In genomic region chr1:205632374-205633169, GRCh38 we compare ENCODE assay signal across 8 cellular contexts. TPM values are rescaled to one million over a fixed set of nuclear protein-coding genes. Genes with fewer than 3 reads are reported as not detected.
DNase-seq lines count a peak whose midpoint lies in the region; ATAC-seq and TF ChIP-seq lines count a peak whose summit lies in the region.

No MANE protein-coding gene starts in this region.

- H3K27ac ChIP-seq in CD4-positive, CD25-positive, alpha-beta regulatory T cell (ENCODE audit: insufficient read depth, low read length, poor library complexity, severe bottlenecking) = peak overlapping the region; percentile 91
- peak overlapping the region; percentile 93 for H3K27ac ChIP-seq in OCI-LY3 (ENCODE audit: low read length)

- ATAC-seq in CD4-positive, CD25-positive, alpha-beta regulatory T cell (ENCODE audit: low read depth in 2 of 2) = no peak
- no peak for ATAC-seq in effector memory CD8-positive, alpha-beta T cell (replicated peaks)
- ATAC-seq in GM18502 (IDR thresholded peaks at IDR 0.05; ENCODE audit: poor library complexity, unreplicated experiment) = no peak

- H3K27me3 ChIP-seq in CD4-positive, CD25-positive, alpha-beta regulatory T cell (ENCODE audit: control insufficient read depth, insufficient read depth, low read length) = peaks cover 4% of the 10 kb centered on the region
- H3K27me3 ChIP-seq in OCI-LY3 (ENCODE audit: low read depth, low read length) (no peaks in the 10 kb centered on the region), neuron (ENCODE audit: insufficient read depth, low read length) (no peaks in the 10 kb centered on the region)

- H3K4me3 ChIP-seq in CD4-positive, CD25-positive, alpha-beta regulatory T cell (ENCODE audit: low read depth, low read length) = peak overlapping the region; percentile 72
- peak overlapping the region; percentile 90 for H3K4me3 ChIP-seq in OCI-LY3 (ENCODE audit: low read length)
- H3K4me3 ChIP-seq in neuron (ENCODE audit: low read length) = peak overlapping the region; percentile 75

- peaks cover 23% of the 10 kb centered on the region for H4K20me1 ChIP-seq in OCI-LY3 (ENCODE audit: insufficient read depth, low read length)

- peaks cover 3% of the 10 kb centered on the region for H3K36me3 ChIP-seq in CD4-positive, CD25-positive, alpha-beta regulatory T cell (ENCODE audit: control insufficient read depth, insufficient read depth, low read length)
- peaks cover 17% of the 10 kb centered on the region for H3K36me3 ChIP-seq in OCI-LY3 (replicated peaks; ENCODE audit: low read depth, low read length)
- H3K36me3 ChIP-seq in neuron (ENCODE audit: insufficient read depth, low read length) = no peaks in the 10 kb centered on the region

- peak in 1 of 3 donors; percentile 20 for DNase-seq in CD4-positive, CD25-positive, alpha-beta regulatory T cell
- no peak for DNase-seq in effector memory CD8-positive, alpha-beta T cell
- no peak for DNase-seq in stimulated activated naive CD4-positive, alpha-beta T cell (lab: John Stamatoyannopoulos, UW)
- DNase-seq in cerebellar cortex (ENCODE audit: low spot score) = no peak
- DNase-seq in stimulated activated CD4-positive, alpha-beta T cell treated with anti-CD3 and anti-CD28 coated beads, Interleukin-2, amount 100 ng/mL, for 48 hours = no peak

- peaks cover 40% of the 10 kb centered on the region for H3K4me1 ChIP-seq in CD4-positive, CD25-positive, alpha-beta regulatory T cell (ENCODE audit: control insufficient read depth, insufficient read depth, low read length, poor library complexity, severe bottlenecking)
- peaks cover 33% of the 10 kb centered on the region for H3K4me1 ChIP-seq in OCI-LY3 (ENCODE audit: low read length)
- peaks cover 27% of the 10 kb centered on the region for H3K4me1 ChIP-seq in neuron (ENCODE audit: insufficient read depth, low read length)

- peaks cover 35% of the 10 kb centered on the region for H3K79me2 ChIP-seq in OCI-LY3 (ENCODE audit: low read length)

- peaks cover 16 to 48% (median 25%) of the 10 kb centered on the region in 4 donors for H3K4me1 Mint-ChIP-seq in CD4-positive, CD25-positive, alpha-beta regulatory T cell
- H3K4me1 Mint-ChIP-seq in effector memory CD8-positive, alpha-beta T cell (ENCODE audit: low read depth in 2 of 2) = peaks cover 13 to 29% of the 10 kb centered on the region in 2 donors

- peak overlapping the region; percentile 76 for H3K9ac ChIP-seq in OCI-LY3 (ENCODE audit: low read length)

- H2AFZ ChIP-seq in OCI-LY3 (ENCODE audit: low read depth, low read length) = peak overlapping the region; percentile 80
- peak overlapping the region; percentile 72 for H2AFZ ChIP-seq in neuron (ENCODE audit: low read depth, low read length)

- H3K27ac Mint-ChIP-seq in CD4-positive, CD25-positive, alpha-beta regulatory T cell = peak overlapping the region; percentile 94 to 95 (median 94)
- peak overlapping the region; percentile 95 to 97 for H3K27ac Mint-ChIP-seq in effector memory CD8-positive, alpha-beta T cell

- no peaks in the 10 kb centered on the region for H3K9me3 ChIP-seq in CD4-positive, CD25-positive, alpha-beta regulatory T cell (ENCODE audit: control insufficient read depth in 2 of 2, low read length in 2 of 2)
- H3K9me3 ChIP-seq in OCI-LY3 (ENCODE audit: insufficient read depth, low read length) = no peaks in the 10 kb centered on the region
- no peaks in the 10 kb centered on the region for H3K9me3 ChIP-seq in neuron (ENCODE audit: low read length)

- no peaks in the 10 kb centered on the region for H3K9me3 Mint-ChIP-seq in CD4-positive, CD25-positive, alpha-beta regulatory T cell
- H3K9me3 Mint-ChIP-seq in effector memory CD8-positive, alpha-beta T cell = no peaks in the 10 kb centered on the region

- peak overlapping the region; percentile 97 for H3K4me2 ChIP-seq in OCI-LY3 (ENCODE audit: low read length)

- peaks cover 10% of the 10 kb centered on the region for H3K27me3 Mint-ChIP-seq in CD4-positive, CD25-positive, alpha-beta regulatory T cell
- H3K27me3 Mint-ChIP-seq in effector memory CD8-positive, alpha-beta T cell = peaks cover 3 to 7% of the 10 kb centered on the region in 2 donors

- no peak for TF ChIP-seq CTCF in OCI-LY3 (IDR thresholded peaks at IDR 0.05; ENCODE audit: low read depth, low read length)

- H3K36me3 Mint-ChIP-seq in CD4-positive, CD25-positive, alpha-beta regulatory T cell = peaks cover 9% of the 10 kb centered on the region
- H3K36me3 Mint-ChIP-seq in effector memory CD8-positive, alpha-beta T cell (ENCODE audit: insufficient read depth) = peaks cover 22% of the 10 kb centered on the region

- peak overlapping the region; percentile 85 to 96 (median 89) for H3K4me3 Mint-ChIP-seq in CD4-positive, CD25-positive, alpha-beta regulatory T cell
- H3K4me3 Mint-ChIP-seq in effector memory CD8-positive, alpha-beta T cell = peak overlapping the region; percentile 85

RNA-seq across cellular contexts. Expression of gene ELK4, which starts 0.8 kb away (rescaled TPM):
- 106 TPM for total RNA-seq in CD4-positive, CD25-positive, alpha-beta regulatory T cell
- polyA plus RNA-seq in CD4-positive, CD25-positive, alpha-beta regulatory T cell = 1 to 10 TPM; 3.5 to 4.7 (median 4.6) TPM

RNA-seq across cellular contexts. Expression of gene SLC45A3, which starts 47.7 kb away (rescaled TPM):
- total RNA-seq in CD4-positive, CD25-positive, alpha-beta regulatory T cell = 0.74 TPM
- polyA plus RNA-seq in CD4-positive, CD25-positive, alpha-beta regulatory T cell = not detected
